In genomic region chr2:170715932-170716777, GRCh38 we compare ENCODE assay signal across 10 cellular contexts. TPM values are rescaled to one million over a fixed set of nuclear protein-coding genes. Genes with fewer than 3 reads are reported as not detected.
A peak's percentile ranks its signal among the peaks of the same experiment; 100 is the strongest.
DNase-seq lines count a peak whose midpoint lies in the region; ATAC-seq, FAIRE-seq and TF ChIP-seq lines count a peak whose summit lies in the region.
"Had no signal": no experiment of that assay in that cellular context is flagged by ENCODE, and none has a peak within 500 bp of the region (broad histone marks: within the 10 kb centered on the region; RNA-seq: fewer than 3 reads in every experiment).

No MANE protein-coding gene starts in this region.

- H3K4me1 Mint-ChIP-seq in activated T-cell treated with anti-CD3 and anti-CD28 coated beads, Interleukin-2, amount 50 U/mL, for 72 hours (ENCODE audit: low read depth), result peaks cover 39% of the 10 kb centered on the region
- H3K4me1 Mint-ChIP-seq in stimulated activated naive B cell treated with anti-CD40 and anti-IgM and Interleukin-4, amounts not matched to agents 10 μg/mL and 1 μg/mL and 100 μg/mL, for 72 hours, result peaks cover 18 to 32% of the 10 kb centered on the region in 2 donors

- H4K8ac ChIP-seq in IMR-90 (ENCODE audit: low read depth in 2 of 2, low read length in 2 of 2), result no peak overlapping the region

- no peak overlapping the region for H2BK5ac ChIP-seq in IMR-90 (ENCODE audit: low read depth, low read length, poor library complexity, severe bottlenecking)

- in situ Hi-C loops in IMR-90 (cut with MboI; ENCODE audit: low sequenced_read_pairs), result no loop called here

- intact Hi-C loops in IMR-90 (cut with micrococcal nuclease), result no loop called here

- no peak overlapping the region for H3K56ac ChIP-seq in IMR-90 (ENCODE audit: extremely low read depth, insufficient read depth, low read length)

- peaks cover 4% of the 10 kb centered on the region in 2 donors for H3K36me3 Mint-ChIP-seq in activated T-cell treated with anti-CD3 and anti-CD28 coated beads, Interleukin-2, amount 50 U/mL, for 72 hours (ENCODE audit: insufficient read depth in 2 of 2)
- peaks cover 2 to 3% of the 10 kb centered on the region in 2 donors for H3K36me3 Mint-ChIP-seq in stimulated activated naive B cell treated with anti-CD40 and anti-IgM and Interleukin-4, amounts not matched to agents 10 μg/mL and 1 μg/mL and 100 μg/mL, for 72 hours

- peaks cover 71% of the 10 kb centered on the region for H3K27me3 ChIP-seq in IMR-90 (ENCODE audit: control insufficient read depth, insufficient read depth, low read length)
- peaks cover 81% of the 10 kb centered on the region for H3K27me3 ChIP-seq in keratinocyte (ENCODE audit: control insufficient read depth, extremely low read depth, insufficient read depth, low read length)

- CTCF ChIA-PET in IMR-90 (lab: Yijun Ruan, JAX), result no interaction called here

- no peak overlapping the region for H4K5ac ChIP-seq in IMR-90 (ENCODE audit: low read depth, low read length)

- H3K4me1 ChIP-seq in IMR-90 (ENCODE audit: control insufficient read depth, insufficient read depth, low read length) (no peaks in the 10 kb centered on the region; the same call in 1 of the 2 replicates), keratinocyte (ENCODE audit: control insufficient read depth, extremely low read depth, insufficient read depth, low read length) (peaks cover 3% of the 10 kb centered on the region)

- BruUV-seq in IMR-90 (replicated peaks; lab: Mats Ljungman, UMichigan), result no TSS peak

- ATAC-seq in IMR-90 (ENCODE audit: low read depth) (no peak), HG03025 (IDR thresholded peaks at IDR 0.05; ENCODE audit: low FRiP score, unreplicated experiment) (no peak)
- peak; percentile 9 to 10 for ATAC-seq in activated T-cell treated with anti-CD3 and anti-CD28 coated beads, Interleukin-2, amount 50 U/mL, for 72 hours (replicated peaks in 1 of 2)
- peak in 1 of 2 donors; percentile 14 for ATAC-seq in stimulated activated naive B cell treated with anti-CD40 and anti-IgM and Interleukin-4, amounts not matched to agents 10 μg/mL and 1 μg/mL and 100 μg/mL, for 72 hours (replicated peaks)

- POLR2A ChIA-PET in IMR-90 (lab: Charles Lee; ENCODE audit: unreplicated experiment), result no interaction called here

- no peaks in the 10 kb centered on the region for H3K79me1 ChIP-seq in IMR-90 (ENCODE audit: low read depth in 1 of 2, low read length in 2 of 2)

- no peak overlapping the region for H2AK5ac ChIP-seq in IMR-90 (ENCODE audit: low read depth, low read length)

- TF ChIP-seq RAD21 in IMR-90 (IDR thresholded peaks at IDR 0.05; ENCODE audit: low read length), result no peak

- H3K27ac ChIP-seq in IMR-90 (ENCODE audit: insufficient read depth, low read length), result no peak overlapping the region
- no peak overlapping the region for H3K27ac ChIP-seq in keratinocyte (ENCODE audit: control insufficient read depth, insufficient read depth, low read length)

- H3K36me3 ChIP-seq in IMR-90 (ENCODE audit: control insufficient read depth, insufficient read depth, low read length), result no peaks in the 10 kb centered on the region
- no peaks in the 10 kb centered on the region for H3K36me3 ChIP-seq in keratinocyte (ENCODE audit: control insufficient read depth in 2 of 2, extremely low read depth in 1 of 2, insufficient read depth in 2 of 2, low read length in 2 of 2)

- WGBS in IMR-90 (ENCODE audit: extremely low coverage in 2 of 2, insufficient read length in 1 of 2), 2 experiments, result 2% methylated on average over 25 of the region's 95 CpGs; no CpG with 5 or more reads in 1 of the 2 experiments

- no peaks in the 10 kb centered on the region for H3K9me3 Mint-ChIP-seq in activated T-cell treated with anti-CD3 and anti-CD28 coated beads, Interleukin-2, amount 50 U/mL, for 72 hours
- no peaks in the 10 kb centered on the region for H3K9me3 Mint-ChIP-seq in stimulated activated naive B cell treated with anti-CD40 and anti-IgM and Interleukin-4, amounts not matched to agents 10 μg/mL and 1 μg/mL and 100 μg/mL, for 72 hours

- peaks cover 68% of the 10 kb centered on the region for H3K27me3 Mint-ChIP-seq in activated T-cell treated with anti-CD3 and anti-CD28 coated beads, Interleukin-2, amount 50 U/mL, for 72 hours (ENCODE audit: low read depth)
- H3K27me3 Mint-ChIP-seq in stimulated activated naive B cell treated with anti-CD40 and anti-IgM and Interleukin-4, amounts not matched to agents 10 μg/mL and 1 μg/mL and 100 μg/mL, for 72 hours, result peaks cover 53 to 72% of the 10 kb centered on the region in 2 donors

- no peak for TF ChIP-seq CTCF in IMR-90 (conservative IDR thresholded peaks at IDR 0.05; ENCODE audit: low read depth, low read length)
- TF ChIP-seq CTCF in keratinocyte (optimal IDR thresholded peaks at IDR 0.05 in 1 of 3, IDR thresholded peaks at IDR 0.05 in 1 of 3, conservative IDR thresholded peaks at IDR 0.05 in 1 of 3; ENCODE audit: extremely low read depth in 1 of 3, insufficient read depth in 2 of 3, low read length in 3 of 3), result no peak

- H3K9me3 ChIP-seq in IMR-90 (ENCODE audit: control insufficient read depth, insufficient read depth, low read length) (peaks cover 5% of the 10 kb centered on the region; the same call in 1 of the 2 replicates), keratinocyte (ENCODE audit: control insufficient read depth, low read depth, low read length) (no peaks in the 10 kb centered on the region)

- H3K18ac ChIP-seq in IMR-90 (ENCODE audit: low read depth, low read length), result no peak overlapping the region

- H3K79me2 ChIP-seq in keratinocyte (ENCODE audit: control insufficient read depth, insufficient read depth, low read length), result no peaks in the 10 kb centered on the region

- H3K23ac ChIP-seq in IMR-90 (ENCODE audit: low read depth, low read length), result no peak overlapping the region

- H3K4me3 Mint-ChIP-seq in activated T-cell treated with anti-CD3 and anti-CD28 coated beads, Interleukin-2, amount 50 U/mL, for 72 hours, result peak overlapping the region; percentile 86 to 93
- peak overlapping the region; percentile 80 to 85 for H3K4me3 Mint-ChIP-seq in stimulated activated naive B cell treated with anti-CD40 and anti-IgM and Interleukin-4, amounts not matched to agents 10 μg/mL and 1 μg/mL and 100 μg/mL, for 72 hours

- H2BK20ac ChIP-seq in IMR-90 (ENCODE audit: low read depth, low read length), result no peak overlapping the region

- no peak overlapping the region for H3K27ac Mint-ChIP-seq in activated T-cell treated with anti-CD3 and anti-CD28 coated beads, Interleukin-2, amount 50 U/mL, for 72 hours
- H3K27ac Mint-ChIP-seq in stimulated activated naive B cell treated with anti-CD40 and anti-IgM and Interleukin-4, amounts not matched to agents 10 μg/mL and 1 μg/mL and 100 μg/mL, for 72 hours, result peak overlapping the region; percentile 94

- no peak for DNase-seq in IMR-90
- DNase-seq in activated T-cell treated with anti-CD3 and anti-CD28 coated beads, Interleukin-2, amount 50 U/mL, for 72 hours, result peak; percentile 14 to 21
- DNase-seq in keratinocyte (ENCODE audit: low read depth, low spot score), result no peak
- DNase-seq in stimulated activated naive B cell treated with anti-CD40 and anti-IgM and Interleukin-4, amounts not matched to agents 10 μg/mL and 1 μg/mL and 100 μg/mL, for 72 hours, result no peak
- DNase-seq in NCI-H1694 (lab: John Stamatoyannopoulos, UW), result no peak
- DNase-seq in GM12891 (ENCODE audit: insufficient read length, low spot score), result no peak
- no peak for DNase-seq in NCI-H187 (lab: John Stamatoyannopoulos, UW)

- H2BK15ac ChIP-seq in IMR-90 (ENCODE audit: low read depth, low read length), result no peak overlapping the region

- H4K20me1 ChIP-seq in IMR-90 (ENCODE audit: insufficient read depth, low read length) (no peaks in the 10 kb centered on the region), keratinocyte (ENCODE audit: control insufficient read depth, extremely low read depth, insufficient read depth, low read length) (no peaks in the 10 kb centered on the region)

- H3K4ac ChIP-seq in IMR-90 (ENCODE audit: low read depth, low read length), result no peak overlapping the region

- no peak overlapping the region for H3K14ac ChIP-seq in IMR-90 (replicated peaks; ENCODE audit: low read depth, low read length)

- H2BK120ac ChIP-seq in IMR-90 (ENCODE audit: low read depth, low read length), result no peak overlapping the region

- H3K4me2 ChIP-seq in IMR-90 (ENCODE audit: low read depth, low read length) (no peak overlapping the region; the same call in 1 of the 2 replicates), keratinocyte (ENCODE audit: control insufficient read depth, extremely low read depth, insufficient read depth, low read depth, low read length) (peak overlapping the region; percentile 88)

- no peak overlapping the region for H3K9ac ChIP-seq in IMR-90 (ENCODE audit: low read depth, low read length)
- no peak overlapping the region for H3K9ac ChIP-seq in keratinocyte (ENCODE audit: control insufficient read depth, extremely low read depth, insufficient read depth, low read length)

- FAIRE-seq in keratinocyte (lab: Jason Lieb, UNC) (no peak), GM12891 (lab: Jason Lieb, UNC) (no peak)
- FAIRE-seq: RCC 7860 had no signal

- dilution Hi-C loops in IMR-90 (cut with HindIII; ENCODE audit: low sequenced_read_pairs, unreplicated experiment) (no loop called here), keratinocyte (cut with MboI; ENCODE audit: extremely low pct_ligation_motif_present, low sequenced_read_pairs) (no loop called here)

- H3K9me1 ChIP-seq in IMR-90 (ENCODE audit: insufficient read depth, low read length), result no peaks in the 10 kb centered on the region
- no peaks in the 10 kb centered on the region for H3K9me1 ChIP-seq in keratinocyte (ENCODE audit: control insufficient read depth, extremely low read depth, insufficient read depth, low read length)

- H3K4me3 ChIP-seq in IMR-90 (ENCODE audit: insufficient read depth, low read depth, low read length) (no peak overlapping the region), keratinocyte (ENCODE audit: control insufficient read depth in 2 of 3, extremely low read depth in 1 of 3, insufficient read depth in 2 of 3, low read depth in 1 of 3, low read length in 3 of 3) (peak overlapping the region in 1 of 3 experiments; percentile 73)

- H2AK9ac ChIP-seq in IMR-90 (replicated peaks; ENCODE audit: low read depth, low read length, poor library complexity), result no peak overlapping the region

- H2AFZ ChIP-seq in IMR-90 (replicated peaks; ENCODE audit: low read length, poor library complexity) (peak overlapping the region; percentile 77), keratinocyte (ENCODE audit: control insufficient read depth, low read length) (no peak overlapping the region)

- no peak overlapping the region for H4K91ac ChIP-seq in IMR-90 (ENCODE audit: insufficient read depth, low read depth, low read length)

- TF ChIP-seq POLR2A in IMR-90 (IDR thresholded peaks at IDR 0.05; ENCODE audit: low read depth, low read length) (no peak), GM12891 (IDR thresholded peaks at IDR 0.05; ENCODE audit: low read depth, low read length) (no peak)

RNA-seq across cellular contexts. Expression of gene SP5, which starts 1.0 kb away (rescaled TPM):
- total RNA-seq in IMR-90 (2012; rRNA removed), result not detected in 2 replicates
- polyA plus RNA-seq in IMR-90 (2012; rRNA removed) (not detected in 2 replicates), keratinocyte (not detected in 3 replicates)
- not detected in 2 replicates for polyA plus RNA-seq in IMR-90 (2012; cell fraction: cytosol; rRNA removed)
- polyA plus RNA-seq in IMR-90 (2012; cell fraction: nucleus; rRNA removed; ENCODE audit: low replicate concordance), result not detected in 2 replicates
- 1 to 10 TPM in 1 of 2 donors, not detected in 1; 1.4 TPM for total RNA-seq in activated T-cell treated with anti-CD3 and anti-CD28 coated beads, Interleukin-2, amount 50 U/mL, for 72 hours
- polyA plus RNA-seq in keratinocyte (2011; ENCODE audit: low read depth), result not detected
- polyA plus RNA-seq in keratinocyte (2011; cell fraction: cytosol; rRNA removed), result not detected in 2 replicates
- not detected in 2 replicates for polyA plus RNA-seq in keratinocyte (2011; cell fraction: nucleus; rRNA removed)
- 0.05 TPM in 1 of 2 replicates, not detected in the other for polyA plus RNA-seq in keratinocyte (2012; ENCODE audit: low replicate concordance)
- polyA minus RNA-seq in keratinocyte, result not detected in 3 replicates
- polyA minus RNA-seq in keratinocyte (2011; cell fraction: cytosol; rRNA and poly(A)+ RNA removed), result not detected
- not detected in 2 replicates for polyA minus RNA-seq in keratinocyte (2011; cell fraction: nucleus; rRNA and poly(A)+ RNA removed)
- polyA plus RNA-seq in GM12891 (2012; ENCODE audit: low read depth, missing spikeins), result not detected
- total RNA-seq: dermis microvascular lymphatic vessel endothelial cell had no signal

RNA-seq across cellular contexts. Expression of gene ERICH2, which starts 54.0 kb away (rescaled TPM):
- total RNA-seq in IMR-90 (2012; rRNA removed), result not detected in 2 replicates
- not detected in 2 replicates for polyA plus RNA-seq in IMR-90 (2012; rRNA removed)
- polyA plus RNA-seq in IMR-90 (2012; cell fraction: cytosol; rRNA removed), result not detected in 2 replicates
- polyA plus RNA-seq in IMR-90 (2012; cell fraction: nucleus; rRNA removed; ENCODE audit: low replicate concordance), result not detected in 2 replicates
- total RNA-seq in activated T-cell treated with anti-CD3 and anti-CD28 coated beads, Interleukin-2, amount 50 U/mL, for 72 hours, result under 1 TPM; 0.46 to 0.58 TPM
- polyA plus RNA-seq in keratinocyte, result 0.41 to 1.3 TPM (median 0.45 TPM) in 3 replicates
- 5.9 TPM for polyA plus RNA-seq in keratinocyte (2011; ENCODE audit: low read depth)
- polyA plus RNA-seq in keratinocyte (2011; cell fraction: cytosol; rRNA removed), result 0.79 and 1.5 TPM in 2 replicates
- polyA plus RNA-seq in keratinocyte (2011; cell fraction: nucleus; rRNA removed), result 0.88 TPM in 1 of 2 replicates, not detected in the other
- polyA plus RNA-seq in keratinocyte (2012; ENCODE audit: low replicate concordance), result 1.2 and 1.7 TPM in 2 replicates
- polyA minus RNA-seq in keratinocyte, result not detected in 3 replicates
- polyA minus RNA-seq in keratinocyte (2011; cell fraction: cytosol; rRNA and poly(A)+ RNA removed), result not detected
- not detected in 2 replicates for polyA minus RNA-seq in keratinocyte (2011; cell fraction: nucleus; rRNA and poly(A)+ RNA removed)
- polyA plus RNA-seq in GM12891 (2012; ENCODE audit: low read depth, missing spikeins), result not detected
- total RNA-seq: dermis microvascular lymphatic vessel endothelial cell had no signal

Comparison
In these comparisons a context has a peak if more than half of its experiments do, and no peak if none do; other contexts are left out.
1. ATAC-seq: peak in activated T-cell treated with anti-CD3 and anti-CD28 coated beads, Interleukin-2, amount 50 U/mL, for 72 hours (2 of 2); none in IMR-90 (single experiment) and HG03025 (single experiment).
2. DNase-seq: peak in activated T-cell treated with anti-CD3 and anti-CD28 coated beads, Interleukin-2, amount 50 U/mL, for 72 hours (2 of 2); none in IMR-90 (single experiment), keratinocyte (single experiment), stimulated activated naive B cell treated with anti-CD40 and anti-IgM and Interleukin-4, amounts not matched to agents 10 μg/mL and 1 μg/mL and 100 μg/mL, for 72 hours (single experiment), NCI-H1694 (single experiment), GM12891 (single experiment) and NCI-H187 (0 of 2).